27 cellular contexts compared by ENCODE assay signal in genomic region chr1:236181059-236181458, GRCh38. TPM values are rescaled to one million over a fixed set of nuclear protein-coding genes. Genes with fewer than 3 reads are reported as not detected.
DNase-seq lines count a peak whose midpoint lies in the region; TF ChIP-seq lines count a peak whose summit lies in the region.
"Had no signal": no experiment of that assay in that cellular context is flagged by ENCODE, and none has a peak within 500 bp of the region (broad histone marks: within the 10 kb centered on the region; RNA-seq: fewer than 3 reads in every experiment).

No MANE protein-coding gene starts in this region.

- H3K9me3 ChIP-seq in neural progenitor cell (ENCODE audit: low read depth): no peaks in the 10 kb centered on the region
- H3K9me3 ChIP-seq: adrenal gland, BE2C, left lung, SJSA1, transverse colon had no signal

- no peak overlapping the region for H3K4me2 ChIP-seq in neural progenitor cell

- H3K36me3 Mint-ChIP-seq in neural progenitor cell: peaks cover 20% of the 10 kb centered on the region
- peaks cover 39% of the 10 kb centered on the region for H3K36me3 Mint-ChIP-seq in activated T-cell treated with anti-CD3 and anti-CD28 coated beads, Interleukin-2, amount 50 U/mL, for 24 hours (ENCODE audit: low read depth)
- H3K36me3 Mint-ChIP-seq: IgD-negative memory B cell had no signal

- no peaks in the 10 kb centered on the region for H3K79me2 ChIP-seq in neural progenitor cell (ENCODE audit: low read depth)

- peaks cover 7% of the 10 kb centered on the region for H3K4me1 Mint-ChIP-seq in neural progenitor cell
- no peaks in the 10 kb centered on the region for H3K4me1 Mint-ChIP-seq in activated T-cell treated with anti-CD3 and anti-CD28 coated beads, Interleukin-2, amount 50 U/mL, for 24 hours (ENCODE audit: low read depth)

- no peaks in the 10 kb centered on the region for H3K9me3 Mint-ChIP-seq in neural progenitor cell
- H3K9me3 Mint-ChIP-seq in activated T-cell treated with anti-CD3 and anti-CD28 coated beads, Interleukin-2, amount 50 U/mL, for 24 hours: no peaks in the 10 kb centered on the region
- H3K9me3 Mint-ChIP-seq: activated T-cell treated with anti-CD3 and anti-CD28 coated beads, Interleukin-2, amount 50 U/mL, for 72 hours; CD8-positive, alpha-beta memory T cell; HFFc6; IgD-negative memory B cell; nephron progenitor cell; stimulated activated effector memory CD8-positive, alpha-beta T cell treated with anti-CD3 and anti-CD28 coated beads, Interleukin-12 subunit alpha, Interleukin-12 subunit beta, amount 100 ng/mL, for 72 hours had no signal

- H2AFZ ChIP-seq in neural progenitor cell (replicated peaks): no peak overlapping the region

- H3K27ac Mint-ChIP-seq in neural progenitor cell: no peak overlapping the region
- H3K27ac Mint-ChIP-seq in activated T-cell treated with anti-CD3 and anti-CD28 coated beads, Interleukin-2, amount 50 U/mL, for 24 hours: no peak overlapping the region
- H3K27ac Mint-ChIP-seq: activated T-cell treated with anti-CD3 and anti-CD28 coated beads, Interleukin-2, amount 50 U/mL, for 72 hours; HFFc6; IgD-negative memory B cell; nephron progenitor cell; stimulated activated effector memory CD8-positive, alpha-beta T cell treated with anti-CD3 and anti-CD28 coated beads, Interleukin-12 subunit alpha, Interleukin-12 subunit beta, amount 100 ng/mL, for 72 hours had no signal

- TF ChIP-seq CTCF in BJ (IDR thresholded peaks at IDR 0.05; ENCODE audit: insufficient read depth, low read depth, low read length) (no peak), fibroblast of the aortic adventitia (IDR thresholded peaks at IDR 0.05; ENCODE audit: insufficient read depth, low read length) (no peak), neural progenitor cell (IDR thresholded peaks at IDR 0.05) (no peak)

- DNase-seq in BJ (ENCODE audit: low read depth) (peak; percentile 3), HT1080 (ENCODE audit: low read depth) (peak; percentile 65), SW480 (ENCODE audit: low spot score) (peak; percentile 32), fibroblast of the aortic adventitia (ENCODE audit: low read depth) (peak; percentile 32), neural progenitor cell (ENCODE audit: low spot score) (no peak), AML-193 (lab: John Stamatoyannopoulos, UW) (no peak)
- no peak for DNase-seq in activated T-cell treated with anti-CD3 and anti-CD28 coated beads, Interleukin-2, amount 50 U/mL, for 24 hours
- no peak for DNase-seq in activated naive CD4-positive, alpha-beta T cell treated with Interleukin-2 at 50 U/mL for 16 hours
- DNase-seq: activated naive CD4-positive, alpha-beta T cell; activated T-cell treated with anti-CD3 and anti-CD28 coated beads, Interleukin-2, amount 50 U/mL, for 72 hours; adrenal gland; BE2C; CD8-positive, alpha-beta memory T cell; DMS 273 treated with DMSO at 0.1 percent for 48 hours; glutamatergic neuron; HFFc6; left lung; mesenchymal stem cell; NCI-H1092; NCI-H1694 treated with DMSO at 0.1 percent for 48 hours; NCI-H510A; nephron progenitor cell; RPMI8226; transverse colon had no signal

- H4K20me1 ChIP-seq in neural progenitor cell (ENCODE audit: low read depth): no peaks in the 10 kb centered on the region

- H3F3A ChIP-seq in neural progenitor cell (ENCODE audit: low read depth): no peaks in the 10 kb centered on the region

- H3K36me3 ChIP-seq in BJ (ENCODE audit: control insufficient read depth, insufficient read depth, low read length): peaks cover 2% of the 10 kb centered on the region
- no peaks in the 10 kb centered on the region for H3K36me3 ChIP-seq in neural progenitor cell
- H3K36me3 ChIP-seq: BE2C, SJSA1 had no signal

- no peak overlapping the region for H3K4me3 Mint-ChIP-seq in neural progenitor cell
- no peak overlapping the region for H3K4me3 Mint-ChIP-seq in activated T-cell treated with anti-CD3 and anti-CD28 coated beads, Interleukin-2, amount 50 U/mL, for 24 hours
- H3K4me3 Mint-ChIP-seq: activated T-cell treated with anti-CD3 and anti-CD28 coated beads, Interleukin-2, amount 50 U/mL, for 72 hours; CD8-positive, alpha-beta memory T cell; HFFc6; IgD-negative memory B cell; nephron progenitor cell; stimulated activated effector memory CD8-positive, alpha-beta T cell treated with anti-CD3 and anti-CD28 coated beads, Interleukin-12 subunit alpha, Interleukin-12 subunit beta, amount 100 ng/mL, for 72 hours had no signal

- H3K27me3 ChIP-seq in BJ (ENCODE audit: control insufficient read depth, insufficient read depth, low read length) (no peaks in the 10 kb centered on the region), neural progenitor cell (no peaks in the 10 kb centered on the region)
- H3K27me3 ChIP-seq: adrenal gland, BE2C, left lung, SJSA1, transverse colon had no signal

- H3K4me3 ChIP-seq in BJ (ENCODE audit: low read depth, low read length) (no peak overlapping the region), fibroblast of the aortic adventitia (ENCODE audit: low read depth, low read length) (no peak overlapping the region), neural progenitor cell (no peak overlapping the region)
- H3K4me3 ChIP-seq: adrenal gland, left lung, SJSA1, transverse colon had no signal

- H3K27ac ChIP-seq in neural progenitor cell: no peak overlapping the region
- H3K27ac ChIP-seq: adrenal gland, left lung, SJSA1, transverse colon had no signal

- no peak overlapping the region for H3K9ac ChIP-seq in neural progenitor cell

- CTCF ChIA-PET in BJ (lab: Yijun Ruan, JAX): interaction anchor here (0.6 kb wide), 1 partner anchor 73 kb away, joined by 4 read pairs; no protein-coding TSS in a partner anchor

- POLR2A ChIA-PET in BJ (lab: Charles Lee): no interaction called here

- no peaks in the 10 kb centered on the region for H3K4me1 ChIP-seq in neural progenitor cell
- H3K4me1 ChIP-seq: adrenal gland, BE2C, left lung, SJSA1 had no signal

- H3K27me3 Mint-ChIP-seq in neural progenitor cell (ENCODE audit: insufficient read depth, low read depth): peaks cover 4% of the 10 kb centered on the region
- no peaks in the 10 kb centered on the region for H3K27me3 Mint-ChIP-seq in activated T-cell treated with anti-CD3 and anti-CD28 coated beads, Interleukin-2, amount 50 U/mL, for 24 hours
- H3K27me3 Mint-ChIP-seq: CD8-positive, alpha-beta memory T cell; IgD-negative memory B cell had no signal

RNA-seq across cellular contexts. Expression of gene GPR137B, which starts 38.7 kb away (rescaled TPM):
- 6.8 and 7.8 TPM in 2 replicates for polyA plus RNA-seq in BJ (2011; rRNA removed)
- polyA minus RNA-seq in BJ (2011; rRNA and poly(A)+ RNA removed): 2.5 and 3.7 TPM in 2 replicates
- 6.1 and 6.4 TPM in 2 replicates for total RNA-seq in HT1080 (2014; rRNA removed; shearing (Covaris generic))
- polyA plus RNA-seq in HT1080 (2015; cell fraction: cytosol; rRNA removed): 11.6 and 15.8 TPM in 2 replicates
- 7.8 and 9.3 TPM in 2 replicates for polyA plus RNA-seq in HT1080 (2015; cell fraction: nucleus; rRNA removed)
- 6.8 and 14.9 TPM in 2 replicates for total RNA-seq in fibroblast of the aortic adventitia (ENCODE audit: low replicate concordance)
- 4.3 and 4.5 TPM in 2 replicates for total RNA-seq in neural progenitor cell (ENCODE audit: low replicate concordance)

Comparison
In these comparisons a context has a peak if more than half of its experiments do, and no peak if none do; other contexts are left out.
1. DNase-seq: peak in BJ (single experiment), HT1080 (single experiment), SW480 (single experiment) and fibroblast of the aortic adventitia (single experiment); none in neural progenitor cell (single experiment), activated T-cell treated with anti-CD3 and anti-CD28 coated beads, Interleukin-2, amount 50 U/mL, for 24 hours (single experiment), activated naive CD4-positive, alpha-beta T cell treated with Interleukin-2 at 50 U/mL for 16 hours (single experiment) and AML-193 (0 of 2).